ENCODE assay signal across 32 cellular contexts in the genomic region with DNA sequence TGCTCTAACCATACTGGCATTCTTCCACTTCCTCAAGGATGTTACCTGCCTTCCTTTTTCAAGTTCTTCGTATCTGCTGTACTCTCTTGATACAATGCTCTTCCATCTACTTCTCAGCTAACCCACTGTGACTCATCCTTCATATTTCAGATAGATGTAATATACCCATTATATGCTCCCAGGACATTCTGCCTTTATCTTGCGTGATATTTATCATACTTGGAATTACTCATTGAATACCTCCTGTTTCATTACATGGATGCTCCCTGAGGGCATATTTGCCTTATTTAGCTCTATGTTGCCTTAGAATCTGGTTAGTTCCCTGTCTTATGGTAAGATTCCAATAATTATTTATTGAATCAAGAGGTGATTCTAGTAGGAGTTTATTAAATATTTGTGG.
"Had no signal": no experiment of that assay in that cellular context is flagged by ENCODE, and none has a peak within 500 bp of the region (broad histone marks: within the 10 kb centered on the region; RNA-seq: fewer than 3 reads in every experiment).

No MANE protein-coding gene starts in this region.

- H3K36me3 ChIP-seq: colonic mucosa, ovary, upper lobe of left lung, WERI-Rb-1 had no signal

- DNase-seq: activated CD4-positive, alpha-beta memory T cell treated with anti-CD3 and anti-CD28 coated beads for 36 hours; activated CD4-positive, alpha-beta T cell treated with anti-CD3 and anti-CD28 coated beads, Interleukin-2, amount 10 ng/mL, durations not matched to agents 24 days and 14 days; activated CD8-positive, alpha-beta memory T cell treated with anti-CD3 and anti-CD28 coated beads, Interleukin-2, amount 50 U/mL, for 4 hours; activated gamma-delta T cell treated with Interleukin-2 at 50 U/mL for 16 hours; activated naive CD4-positive, alpha-beta T cell treated with anti-CD3 and anti-CD28 coated beads, Interleukin-2, amount 50 U/mL, for 16 hours; activated T-cell treated with anti-CD3 and anti-CD28 coated beads, Interleukin-2, amount 50 U/mL, for 24 hours; amygdala; cerebellar nuclear complex; colonic mucosa; effector CD8-positive, alpha-beta T cell; head of caudate nucleus; hippocampal formation; left colon; naive thymus-derived CD4-positive, alpha-beta T cell; ovary; retina; small intestine; stimulated activated CD4-positive, alpha-beta T cell treated with anti-CD3 and anti-CD28 coated beads, Interleukin-4, amount 100 ng/mL, for 24 hours; substantia nigra; T-helper 17 cell; T1000; upper lobe of left lung; WERI-Rb-1 had no signal

- H3K4me3 Mint-ChIP-seq: activated CD4-positive, alpha-beta memory T cell treated with anti-CD3 and anti-CD28 coated beads for 36 hours; activated CD4-positive, alpha-beta T cell treated with anti-CD3 and anti-CD28 coated beads, Interleukin-2, amount 10 ng/mL, durations not matched to agents 24 days and 14 days; activated T-cell treated with anti-CD3 and anti-CD28 coated beads, Interleukin-2, amount 50 U/mL, for 24 hours; activated T-helper 17 cell treated with anti-CD3 and anti-CD28 coated beads, Interleukin-2, amount 50 U/mL, for 72 hours; mesothelial cell of epicardium; naive thymus-derived CD4-positive, alpha-beta T cell; stimulated activated effector memory CD8-positive, alpha-beta T cell treated with anti-CD3 and anti-CD28 coated beads, Interleukin-12 subunit alpha, Interleukin-12 subunit beta, amount 100 ng/mL, for 72 hours; stimulated activated naive CD8-positive, alpha-beta T cell treated with anti-CD3 and anti-CD28 coated beads, Interleukin-15, Interleukin-2, amounts not matched to agents 100 ng/mL and 50 ng/mL, for 24 hours; T-helper 17 cell had no signal

- H3K4me1 Mint-ChIP-seq: activated CD4-positive, alpha-beta T cell treated with anti-CD3 and anti-CD28 coated beads, Interleukin-2, amount 10 ng/mL, durations not matched to agents 24 days and 14 days; activated T-helper 17 cell treated with anti-CD3 and anti-CD28 coated beads, Interleukin-2, amount 50 U/mL, for 72 hours; mesothelial cell of epicardium; naive thymus-derived CD4-positive, alpha-beta T cell; stimulated activated effector memory CD8-positive, alpha-beta T cell treated with anti-CD3 and anti-CD28 coated beads, Interleukin-12 subunit alpha, Interleukin-12 subunit beta, amount 100 ng/mL, for 72 hours; T-helper 17 cell had no signal

- FAIRE-seq: endometrium, keratinocyte, small intestine had no signal

- H3K36me3 Mint-ChIP-seq: activated CD4-positive, alpha-beta memory T cell treated with anti-CD3 and anti-CD28 coated beads for 36 hours; mesothelial cell of epicardium; naive thymus-derived CD4-positive, alpha-beta T cell; stimulated activated effector memory CD8-positive, alpha-beta T cell treated with anti-CD3 and anti-CD28 coated beads, Interleukin-12 subunit alpha, Interleukin-12 subunit beta, amount 100 ng/mL, for 72 hours had no signal

- H3K4me3 ChIP-seq: colonic mucosa, ovary, upper lobe of left lung had no signal

- H3K4me1 ChIP-seq: colonic mucosa, upper lobe of left lung had no signal

- ATAC-seq: activated CD4-positive, CD25-positive, alpha-beta regulatory T cell treated with anti-CD3 and anti-CD28 coated beads, Interleukin-2, amount 50 U/mL, for 24 hours; activated T-helper 17 cell treated with anti-CD3 and anti-CD28 coated beads, Interleukin-2, amount 50 U/mL, for 72 hours; left colon; naive thymus-derived CD4-positive, alpha-beta T cell; sciatic nerve; stimulated activated effector memory CD8-positive, alpha-beta T cell treated with anti-CD3 and anti-CD28 coated beads, Interleukin-12 subunit alpha, Interleukin-12 subunit beta, amount 100 ng/mL, for 72 hours; T-helper 17 cell had no signal

- H3K27me3 Mint-ChIP-seq: activated CD4-positive, alpha-beta memory T cell treated with anti-CD3 and anti-CD28 coated beads for 36 hours; activated CD4-positive, alpha-beta T cell treated with anti-CD3 and anti-CD28 coated beads, Interleukin-2, amount 10 ng/mL, durations not matched to agents 24 days and 14 days; activated T-cell treated with anti-CD3 and anti-CD28 coated beads, Interleukin-2, amount 50 U/mL, for 24 hours; activated T-helper 17 cell treated with anti-CD3 and anti-CD28 coated beads, Interleukin-2, amount 50 U/mL, for 72 hours; stimulated activated naive CD8-positive, alpha-beta T cell treated with anti-CD3 and anti-CD28 coated beads, Interleukin-15, Interleukin-2, amounts not matched to agents 100 ng/mL and 50 ng/mL, for 24 hours; T-helper 17 cell had no signal

- H3K9me3 Mint-ChIP-seq: activated CD4-positive, alpha-beta memory T cell treated with anti-CD3 and anti-CD28 coated beads for 36 hours; activated CD4-positive, alpha-beta T cell treated with anti-CD3 and anti-CD28 coated beads, Interleukin-2, amount 10 ng/mL, durations not matched to agents 24 days and 14 days; activated T-cell treated with anti-CD3 and anti-CD28 coated beads, Interleukin-2, amount 50 U/mL, for 24 hours; activated T-helper 17 cell treated with anti-CD3 and anti-CD28 coated beads, Interleukin-2, amount 50 U/mL, for 72 hours; mesothelial cell of epicardium; stimulated activated naive CD8-positive, alpha-beta T cell treated with anti-CD3 and anti-CD28 coated beads, Interleukin-15, Interleukin-2, amounts not matched to agents 100 ng/mL and 50 ng/mL, for 24 hours had no signal

- H3K27ac Mint-ChIP-seq: activated CD4-positive, alpha-beta memory T cell treated with anti-CD3 and anti-CD28 coated beads for 36 hours; activated CD4-positive, alpha-beta T cell treated with anti-CD3 and anti-CD28 coated beads, Interleukin-2, amount 10 ng/mL, durations not matched to agents 24 days and 14 days; activated T-cell treated with anti-CD3 and anti-CD28 coated beads, Interleukin-2, amount 50 U/mL, for 24 hours; activated T-helper 17 cell treated with anti-CD3 and anti-CD28 coated beads, Interleukin-2, amount 50 U/mL, for 72 hours; mesothelial cell of epicardium; naive thymus-derived CD4-positive, alpha-beta T cell; progenitor cell of endocrine pancreas; stimulated activated effector memory CD8-positive, alpha-beta T cell treated with anti-CD3 and anti-CD28 coated beads, Interleukin-12 subunit alpha, Interleukin-12 subunit beta, amount 100 ng/mL, for 72 hours; stimulated activated naive CD8-positive, alpha-beta T cell treated with anti-CD3 and anti-CD28 coated beads, Interleukin-15, Interleukin-2, amounts not matched to agents 100 ng/mL and 50 ng/mL, for 24 hours; T-helper 17 cell had no signal

- H3K9me3 ChIP-seq: colonic mucosa, ovary, upper lobe of left lung had no signal

- H3K27me3 ChIP-seq: colonic mucosa, ovary, upper lobe of left lung had no signal

- H3K27ac ChIP-seq: colonic mucosa, ovary, upper lobe of left lung, WERI-Rb-1 had no signal
